1 cellular context compared by ENCODE assay signal in genomic region chr17:35141681-35142466, GRCh38.
A peak's percentile ranks its signal among the peaks of the same experiment; 100 is the strongest.
TF ChIP-seq lines count a peak whose summit lies in the region.

Gene NLE1 (minus strand): TSS chr17:35142303. CDS start chr17:35142275, 28 bp downstream.

TF ChIP-seq in K562, 482 proteins besides CTCF, POLR2A, EP300 and RAD21 (continued from another document):
- TF ChIP-seq ZFP91 (CRISPR knock-in tag; IDR thresholded peaks at IDR 0.05) (no peak), PHF21A (IDR thresholded peaks at IDR 0.05; ENCODE audit: borderline replicate concordance, low read depth) (no peak), MXD1 (CRISPR knock-in tag; IDR thresholded peaks at IDR 0.05; ENCODE audit: borderline replicate concordance, poor library complexity, severe bottlenecking) (peak; percentile 100), ZNF431 (CRISPR knock-in tag; IDR thresholded peaks at IDR 0.05) (no peak), NR0B1 (IDR thresholded peaks at IDR 0.05; ENCODE audit: partially characterized antibody) (no peak), STAG1 (CRISPR knock-in tag; IDR thresholded peaks at IDR 0.05; ENCODE audit: borderline replicate concordance) (no peak), ZNF217 (CRISPR knock-in tag; IDR thresholded peaks at IDR 0.05) (no peak), SRSF9 (IDR thresholded peaks at IDR 0.05; ENCODE audit: borderline replicate concordance, low read depth, low read length) (no peak), FOXK1 (CRISPR knock-in tag; IDR thresholded peaks at IDR 0.05; ENCODE audit: borderline replicate concordance) (no peak), SRSF7 (optimal IDR thresholded peaks at IDR 0.05; ENCODE audit: low read depth, low read length) (no peak), ID3 (CRISPR knock-in tag; IDR thresholded peaks at IDR 0.05) (no peak), ID3 (tag; IDR thresholded peaks at IDR 0.05) (no peak), ZNF507 (tag; conservative IDR thresholded peaks at IDR 0.05) (no peak), BCLAF1 (IDR thresholded peaks at IDR 0.05; ENCODE audit: borderline replicate concordance in 1 of 2, control insufficient read depth in 1 of 2, low read depth in 2 of 2, low read length in 1 of 2) (no peak)
